Comparison of ENCODE assay signal across 18 cellular contexts in genomic region chr3:123803521-123803920, GRCh38.
"Had no signal": no experiment of that assay in that cellular context is flagged by ENCODE, and none has a peak within 500 bp of the region (broad histone marks: within the 10 kb centered on the region; RNA-seq: fewer than 3 reads in every experiment).

No MANE protein-coding gene starts in this region.

- H3K27ac Mint-ChIP-seq: activated CD4-positive, alpha-beta T cell treated with anti-CD3 and anti-CD28 coated beads, Interleukin-2, amount 10 ng/mL, durations not matched to agents 7 days and 5 days; activated naive CD8-positive, alpha-beta T cell; activated T-cell treated with anti-CD3 and anti-CD28 coated beads, Interleukin-2, amount 50 U/mL, for 72 hours; mesothelial cell of epicardium; stimulated activated memory B cell treated with anti-CD40 and anti-IgM and Interleukin-4, amounts not matched to agents 10 μg/mL and 1 μg/mL and 100 μg/mL, for 72 hours; T-helper 2 cell treated with Interferon-gamma antibody and Interleukin-4, amounts not matched to agents 5 μg/mL and 100 μg/mL, for 36 hours had no signal

- H3K4me3 Mint-ChIP-seq: activated CD4-positive, alpha-beta T cell treated with anti-CD3 and anti-CD28 coated beads, Interleukin-2, amount 10 ng/mL, durations not matched to agents 7 days and 5 days; activated naive CD8-positive, alpha-beta T cell; activated T-cell treated with anti-CD3 and anti-CD28 coated beads, Interleukin-2, amount 50 U/mL, for 72 hours; mesothelial cell of epicardium; stimulated activated memory B cell treated with anti-CD40 and anti-IgM and Interleukin-4, amounts not matched to agents 10 μg/mL and 1 μg/mL and 100 μg/mL, for 72 hours; T-helper 2 cell treated with Interferon-gamma antibody and Interleukin-4, amounts not matched to agents 5 μg/mL and 100 μg/mL, for 36 hours had no signal

- H3K36me3 ChIP-seq: esophagus muscularis mucosa, lower lobe of right lung, thyroid gland had no signal

- H3K4me3 ChIP-seq: body of pancreas, esophagus muscularis mucosa, hepatocyte, lower lobe of right lung, thyroid gland had no signal

- DNase-seq: activated CD4-positive, alpha-beta T cell treated with anti-CD3 and anti-CD28 coated beads, Interleukin-2, amount 10 ng/mL, durations not matched to agents 7 days and 5 days; activated CD8-positive, alpha-beta memory T cell treated with anti-CD3 and anti-CD28 coated beads, Interleukin-2, amount 50 U/mL, for 48 hours; activated gamma-delta T cell; activated T-cell treated with anti-CD3 and anti-CD28 coated beads, Interleukin-2, amount 50 U/mL, for 72 hours; amygdala; body of pancreas; caudate nucleus; lower lobe of right lung; stimulated activated CD4-positive, alpha-beta T cell treated with anti-CD3 and anti-CD28 coated beads, Interleukin-12 subunit alpha, Interleukin-12 subunit beta, amount 100 ng/mL, for 4 hours; stimulated activated CD4-positive, alpha-beta T cell treated with anti-CD3 and anti-CD28 coated beads, Interleukin-2, amount 100 ng/mL, for 48 hours; thyroid gland had no signal

- H3K4me1 Mint-ChIP-seq: activated CD4-positive, alpha-beta T cell treated with anti-CD3 and anti-CD28 coated beads, Interleukin-2, amount 10 ng/mL, durations not matched to agents 7 days and 5 days; stimulated activated memory B cell treated with anti-CD40 and anti-IgM and Interleukin-4, amounts not matched to agents 10 μg/mL and 1 μg/mL and 100 μg/mL, for 72 hours had no signal

- H3K27me3 Mint-ChIP-seq: activated CD4-positive, alpha-beta T cell treated with anti-CD3 and anti-CD28 coated beads, Interleukin-2, amount 10 ng/mL, durations not matched to agents 7 days and 5 days; activated naive CD8-positive, alpha-beta T cell; stimulated activated memory B cell treated with anti-CD40 and anti-IgM and Interleukin-4, amounts not matched to agents 10 μg/mL and 1 μg/mL and 100 μg/mL, for 72 hours had no signal

- H2AFZ ChIP-seq: hepatocyte had no signal

- FAIRE-seq: colon had no signal

- H3K79me2 ChIP-seq: hepatocyte had no signal

- ATAC-seq: activated T-cell treated with anti-CD3 and anti-CD28 coated beads, Interleukin-2, amount 50 U/mL, for 72 hours; body of pancreas; stimulated activated memory B cell treated with anti-CD40 and anti-IgM and Interleukin-4, amounts not matched to agents 10 μg/mL and 1 μg/mL and 100 μg/mL, for 72 hours had no signal

- H3K27me3 ChIP-seq: body of pancreas, esophagus muscularis mucosa, thyroid gland had no signal

- H3K4me1 ChIP-seq: lower lobe of right lung, thyroid gland had no signal

- H3K9me3 ChIP-seq: body of pancreas, esophagus muscularis mucosa, lower lobe of right lung, thyroid gland had no signal

- H3K36me3 Mint-ChIP-seq: activated naive CD8-positive, alpha-beta T cell; mesothelial cell of epicardium; stimulated activated memory B cell treated with anti-CD40 and anti-IgM and Interleukin-4, amounts not matched to agents 10 μg/mL and 1 μg/mL and 100 μg/mL, for 72 hours had no signal

- H3K4me2 ChIP-seq: hepatocyte had no signal

- H3K9me3 Mint-ChIP-seq: activated CD4-positive, alpha-beta T cell treated with anti-CD3 and anti-CD28 coated beads, Interleukin-2, amount 10 ng/mL, durations not matched to agents 7 days and 5 days; activated T-cell treated with anti-CD3 and anti-CD28 coated beads, Interleukin-2, amount 50 U/mL, for 72 hours; mesothelial cell of epicardium; stimulated activated memory B cell treated with anti-CD40 and anti-IgM and Interleukin-4, amounts not matched to agents 10 μg/mL and 1 μg/mL and 100 μg/mL, for 72 hours; T-helper 2 cell treated with Interferon-gamma antibody and Interleukin-4, amounts not matched to agents 5 μg/mL and 100 μg/mL, for 36 hours had no signal

- H3K27ac ChIP-seq: body of pancreas, esophagus muscularis mucosa, hepatocyte, lower lobe of right lung, thyroid gland had no signal
